In genomic region chr1:164772635-164773034, GRCh38 we compare ENCODE assay signal across 1 cellular context.
TF ChIP-seq lines count a peak whose summit lies in the region.

No MANE protein-coding gene starts in this region.

TF ChIP-seq in WTC11, 78 proteins besides CTCF, POLR2A, EP300 and RAD21 (continued from another document):
- TF ChIP-seq STAT6 (CRISPR knock-in tag; conservative IDR thresholded peaks at IDR 0.05; ENCODE audit: low read depth) (no peak), TEAD4 (CRISPR knock-in tag; IDR thresholded peaks at IDR 0.05) (no peak), NR3C1 (CRISPR knock-in tag; conservative IDR thresholded peaks at IDR 0.05; ENCODE audit: low read depth) (no peak), TP53 (CRISPR knock-in tag; IDR thresholded peaks at IDR 0.05) (no peak), NFATC4 (CRISPR knock-in tag; IDR thresholded peaks at IDR 0.05) (no peak), ZNF416 (CRISPR knock-in tag; IDR thresholded peaks at IDR 0.05) (no peak)
